In genomic region chr16:88347656-88348376, GRCh38 we compare ENCODE assay signal across 11 cellular contexts. TPM values are rescaled to one million over a fixed set of nuclear protein-coding genes. Genes with fewer than 3 reads are reported as not detected.
A peak's percentile ranks its signal among the peaks of the same experiment; 100 is the strongest.
DNase-seq lines count a peak whose midpoint lies in the region; ATAC-seq and TF ChIP-seq lines count a peak whose summit lies in the region.
"Had no signal": no experiment of that assay in that cellular context is flagged by ENCODE, and none has a peak within 500 bp of the region (broad histone marks: within the 10 kb centered on the region; RNA-seq: fewer than 3 reads in every experiment).

No MANE protein-coding gene starts in this region.

- H3K79me2 ChIP-seq in SK-N-SH (ENCODE audit: insufficient read depth), result no peaks in the 10 kb centered on the region
- no peaks in the 10 kb centered on the region for H3K79me2 ChIP-seq in H9 (ENCODE audit: insufficient read depth, low read length)

- no peaks in the 10 kb centered on the region for H3F3A ChIP-seq in SK-N-SH (replicated peaks; ENCODE audit: insufficient read depth)

- no peak overlapping the region for H4K8ac ChIP-seq in H9 (replicated peaks; ENCODE audit: insufficient read length, low read depth, low read length)

- peaks cover 11 to 14% of the 10 kb centered on the region in 2 experiments for H3K9me3 Mint-ChIP-seq in H9
- H3K9me3 Mint-ChIP-seq in activated T-helper 1 cell treated with anti-CD3 and anti-CD28 coated beads, Interleukin-12 subunit alpha, Interleukin-12 subunit beta, Interleukin-2, Interleukin-4 antibody, amounts not matched to agents 30 ng/mL and 10 ng/mL and 1 ng/mL, durations not matched to agents 14 hours and 24 hours and 36 hours, result no peaks in the 10 kb centered on the region
- peaks cover 0 to 6% (median 0%) of the 10 kb centered on the region in 9 donors for H3K9me3 Mint-ChIP-seq in naive thymus-derived CD8-positive, alpha-beta T cell

- ATAC-seq in SK-N-SH treated with all-trans-retinoic acid at 6 μM for 48 hours (no peak), GM21360 (IDR thresholded peaks at IDR 0.05; ENCODE audit: unreplicated experiment) (no peak)
- peak; percentile 63 to 75 for ATAC-seq in naive thymus-derived CD8-positive, alpha-beta T cell

- no peak overlapping the region for H3K56ac ChIP-seq in H9 (ENCODE audit: insufficient read length, low read depth, low read length)

- H3K23ac ChIP-seq in H9 (ENCODE audit: insufficient read length, low read depth, low read length), result no peak overlapping the region

- H2BK15ac ChIP-seq in H9 (ENCODE audit: low read depth, low read length), result no peak overlapping the region

- H2BK120ac ChIP-seq in H9 (ENCODE audit: low read depth, low read length, poor library complexity, severe bottlenecking), result no peak overlapping the region

- H3K4me2 ChIP-seq in SK-N-SH, result no peak overlapping the region
- no peak overlapping the region for H3K4me2 ChIP-seq in H9 (ENCODE audit: insufficient read depth, insufficient read length, low read length)
- H3K4me2 ChIP-seq: A549 had no signal

- H3K9me2 ChIP-seq in SK-N-SH, result no peaks in the 10 kb centered on the region

- no peak for TF ChIP-seq RAD21 in SK-N-SH (IDR thresholded peaks at IDR 0.05; ENCODE audit: low read length)

- CTCF ChIA-PET in SK-N-SH (lab: Yijun Ruan, JAX), result interaction anchor here (0.6 kb wide), 1 partner anchor 28 kb away, joined by 3 read pairs; no protein-coding TSS in a partner anchor

- H3K18ac ChIP-seq in H9 (ENCODE audit: insufficient read length, low read depth, low read length), result no peak overlapping the region

- no peak overlapping the region for H3K4ac ChIP-seq in H9 (ENCODE audit: low read depth, low read length)

- H2BK12ac ChIP-seq in H9 (ENCODE audit: insufficient read length, low read depth, low read length), result no peak overlapping the region

- no peak overlapping the region for H4K5ac ChIP-seq in H9 (ENCODE audit: insufficient read length, low read depth, low read length)

- H3K23me2 ChIP-seq in H9 (ENCODE audit: insufficient read length, low read depth, low read length, poor library complexity, severe bottlenecking), result no peaks in the 10 kb centered on the region

- no peak overlapping the region for H2AK5ac ChIP-seq in H9 (ENCODE audit: insufficient read length, low read length)

- no peaks in the 10 kb centered on the region for H3K9me3 ChIP-seq in SK-N-SH
- no peaks in the 10 kb centered on the region for H3K9me3 ChIP-seq in H9 (ENCODE audit: control insufficient read depth, low read depth, low read length)

- H3K4me3 ChIP-seq in SK-N-SH (ENCODE audit: low read depth in 2 of 2, low read length in 1 of 2), result no peak overlapping the region
- H3K4me3 ChIP-seq: A549 had no signal

- H4K91ac ChIP-seq in H9 (ENCODE audit: insufficient read length, low read depth, low read length), result no peak overlapping the region

- H3K27me3 ChIP-seq in SK-N-SH (ENCODE audit: insufficient read depth) (no peaks in the 10 kb centered on the region), H9 (ENCODE audit: insufficient read depth, low read length) (no peaks in the 10 kb centered on the region)

- no peak overlapping the region for H3K9ac ChIP-seq in SK-N-SH
- no peak overlapping the region for H3K9ac ChIP-seq in H9 (ENCODE audit: extremely low read depth, insufficient read length, low read length)

- peaks cover 0 to 7% (median 0%) of the 10 kb centered on the region in 3 experiments; a peak in 3 of 7 replicates for H3K36me3 Mint-ChIP-seq in H9 (ENCODE audit: insufficient read depth in 1 of 3, low read depth in 3 of 3)
- no peaks in the 10 kb centered on the region for H3K36me3 Mint-ChIP-seq in activated T-helper 1 cell treated with anti-CD3 and anti-CD28 coated beads, Interleukin-12 subunit alpha, Interleukin-12 subunit beta, Interleukin-2, Interleukin-4 antibody, amounts not matched to agents 30 ng/mL and 10 ng/mL and 1 ng/mL, durations not matched to agents 14 hours and 24 hours and 36 hours (ENCODE audit: low read depth)
- no peaks in the 10 kb centered on the region for H3K36me3 Mint-ChIP-seq in naive thymus-derived CD8-positive, alpha-beta T cell
- H3K36me3 Mint-ChIP-seq: type B pancreatic cell had no signal

- H4K20me1 ChIP-seq in SK-N-SH (ENCODE audit: insufficient read depth) (no peaks in the 10 kb centered on the region), H9 (ENCODE audit: control insufficient read depth, insufficient read depth, insufficient read length) (no peaks in the 10 kb centered on the region)

- H3K27ac ChIP-seq in SK-N-SH (ENCODE audit: low read depth in 2 of 2, low read length in 1 of 2) (no peak overlapping the region), H9 (ENCODE audit: insufficient read length, low read depth, low read length) (no peak overlapping the region)

- peaks cover 2 to 7% of the 10 kb centered on the region in 2 experiments; a peak in 2 of 4 replicates for H3K4me1 Mint-ChIP-seq in H9
- no peaks in the 10 kb centered on the region for H3K4me1 Mint-ChIP-seq in activated T-helper 1 cell treated with anti-CD3 and anti-CD28 coated beads, Interleukin-12 subunit alpha, Interleukin-12 subunit beta, Interleukin-2, Interleukin-4 antibody, amounts not matched to agents 30 ng/mL and 10 ng/mL and 1 ng/mL, durations not matched to agents 14 hours and 24 hours and 36 hours (ENCODE audit: low read depth)
- peaks cover 7 to 13% (median 8%) of the 10 kb centered on the region in 4 donors for H3K4me1 Mint-ChIP-seq in naive thymus-derived CD8-positive, alpha-beta T cell

- H3T11ph ChIP-seq in H9 (ENCODE audit: low read length), result no peak overlapping the region

- H2AFZ ChIP-seq in SK-N-SH (ENCODE audit: low read depth), result no peak overlapping the region
- H2AFZ ChIP-seq in H9 (ENCODE audit: low read length), result no peak overlapping the region

- no peaks in the 10 kb centered on the region for H3K36me3 ChIP-seq in SK-N-SH (replicated peaks in 1 of 2; ENCODE audit: control insufficient read depth in 1 of 2, insufficient read depth in 2 of 2, low read length in 1 of 2)

- no peak overlapping the region for H3K14ac ChIP-seq in H9 (ENCODE audit: insufficient read depth, low read length)

- POLR2A ChIA-PET in SK-N-SH (lab: Yijun Ruan, JAX), result no interaction called here
- POLR2A ChIA-PET in naive thymus-derived CD8-positive, alpha-beta T cell (lab: Charles Lee), result interaction anchor here (0.7 kb wide), 1 partner anchor 9 kb away, joined by 3 read pairs; no protein-coding TSS in a partner anchor

- DNase-seq in SK-N-SH (peak; percentile 20), H9 (no peak), cerebellar cortex (ENCODE audit: low spot score) (no peak), SKM-1 treated with dmso at 0.1 percent for 144 hours (lab: John Stamatoyannopoulos, UW; ENCODE audit: unreplicated experiment) (no peak)
- peak; percentile 12 for DNase-seq in activated T-helper 1 cell treated with anti-CD3 and anti-CD28 coated beads, Interleukin-12 subunit alpha, Interleukin-12 subunit beta, Interleukin-2, Interleukin-4 antibody, amounts not matched to agents 30 ng/mL and 10 ng/mL and 1 ng/mL, durations not matched to agents 14 hours and 24 hours and 36 hours (ENCODE audit: low spot score)
- DNase-seq in naive thymus-derived CD8-positive, alpha-beta T cell, result peak in 7 of 10 donors; percentile 9 to 67 (median 31)
- DNase-seq: NCI-H446 had no signal

- H3K27me3 Mint-ChIP-seq in H9 (ENCODE audit: low read depth), result peaks cover 6% of the 10 kb centered on the region
- H3K27me3 Mint-ChIP-seq in activated T-helper 1 cell treated with anti-CD3 and anti-CD28 coated beads, Interleukin-12 subunit alpha, Interleukin-12 subunit beta, Interleukin-2, Interleukin-4 antibody, amounts not matched to agents 30 ng/mL and 10 ng/mL and 1 ng/mL, durations not matched to agents 14 hours and 24 hours and 36 hours (ENCODE audit: insufficient read depth), result peaks cover 1% of the 10 kb centered on the region
- no peaks in the 10 kb centered on the region for H3K27me3 Mint-ChIP-seq in naive thymus-derived CD8-positive, alpha-beta T cell
- H3K27me3 Mint-ChIP-seq: type B pancreatic cell had no signal

- TF ChIP-seq EP300 in SK-N-SH (IDR thresholded peaks at IDR 0.05; ENCODE audit: borderline replicate concordance in 1 of 2, low read depth in 1 of 2, low read length in 1 of 2), result no peak

- H2BK5ac ChIP-seq in H9 (ENCODE audit: insufficient read length, low read length), result no peak overlapping the region

- H3K79me1 ChIP-seq in H9 (ENCODE audit: insufficient read depth, low read depth, low read length, poor library complexity, severe bottlenecking), result no peaks in the 10 kb centered on the region

- H3K27ac Mint-ChIP-seq in H9, result peak overlapping the region in 2 of 3 experiments; percentile 57 to 59; a peak in 1 of 7 replicates
- H3K27ac Mint-ChIP-seq in activated T-helper 1 cell treated with anti-CD3 and anti-CD28 coated beads, Interleukin-12 subunit alpha, Interleukin-12 subunit beta, Interleukin-2, Interleukin-4 antibody, amounts not matched to agents 30 ng/mL and 10 ng/mL and 1 ng/mL, durations not matched to agents 14 hours and 24 hours and 36 hours, result peak overlapping the region; percentile 29
- peak overlapping the region in 4 of 10 donors; percentile 11 to 84 (median 49) for H3K27ac Mint-ChIP-seq in naive thymus-derived CD8-positive, alpha-beta T cell
- H3K27ac Mint-ChIP-seq: type B pancreatic cell had no signal

- intact Hi-C loops in activated T-helper 1 cell treated with anti-CD3 and anti-CD28 coated beads, Interleukin-12 subunit alpha, Interleukin-12 subunit beta, Interleukin-2, Interleukin-4 antibody, amounts not matched to agents 30 ng/mL and 10 ng/mL and 1 ng/mL, durations not matched to agents 14 hours and 24 hours and 36 hours (cut with micrococcal nuclease), result no loop called here

- no peak for TF ChIP-seq CTCF in SK-N-SH (IDR thresholded peaks at IDR 0.05)
- no peak for TF ChIP-seq CTCF in H9 (conservative IDR thresholded peaks at IDR 0.05)

- H3K4me3 Mint-ChIP-seq in H9, result no peak overlapping the region
- H3K4me3 Mint-ChIP-seq in activated T-helper 1 cell treated with anti-CD3 and anti-CD28 coated beads, Interleukin-12 subunit alpha, Interleukin-12 subunit beta, Interleukin-2, Interleukin-4 antibody, amounts not matched to agents 30 ng/mL and 10 ng/mL and 1 ng/mL, durations not matched to agents 14 hours and 24 hours and 36 hours, result no peak overlapping the region
- H3K4me3 Mint-ChIP-seq in naive thymus-derived CD8-positive, alpha-beta T cell, result peak overlapping the region in 2 of 10 donors; percentile 12 to 41
- H3K4me3 Mint-ChIP-seq: type B pancreatic cell had no signal

- WGBS in SK-N-SH (ENCODE audit: low lambda C conversion rate), result 83% methylated on average over 10 of the region's 21 CpGs
- WGBS in H9 (ENCODE audit: extremely low coverage, insufficient read length, low lambda C conversion rate), result no CpG with 5 or more reads among the region's 21 CpGs

- no peak overlapping the region for H2BK20ac ChIP-seq in H9 (ENCODE audit: low read depth, low read length, poor library complexity, severe bottlenecking)

- H3K4me1 ChIP-seq in SK-N-SH (ENCODE audit: control insufficient read depth in 1 of 2, insufficient read depth in 2 of 2, low read depth in 1 of 2, low read length in 1 of 2) (no peaks in the 10 kb centered on the region; a peak in 1 of 4 replicates), H9 (ENCODE audit: insufficient read depth, low read length) (no peaks in the 10 kb centered on the region)

RNA-seq across cellular contexts. Expression of gene ZNF469, which starts 34.9 kb away (rescaled TPM):
- 0.24 and 0.56 TPM in 2 replicates for polyA plus RNA-seq in SK-N-SH (2012; rRNA removed)
- polyA plus RNA-seq in SK-N-SH (2012; cell fraction: cytosol; rRNA removed), result 0.19 and 0.34 TPM in 2 replicates
- polyA plus RNA-seq in SK-N-SH (2012; cell fraction: nucleus; rRNA removed), result 1.3 and 1.7 TPM in 2 replicates
- 4.4 TPM in 2 replicates for total RNA-seq in H9 (2021)
- total RNA-seq in activated T-helper 1 cell treated with anti-CD3 and anti-CD28 coated beads, Interleukin-12 subunit alpha, Interleukin-12 subunit beta, Interleukin-2, Interleukin-4 antibody, amounts not matched to agents 30 ng/mL and 10 ng/mL and 1 ng/mL, durations not matched to agents 14 hours and 24 hours and 36 hours, result 0.57 and 0.59 TPM in 2 replicates
- total RNA-seq in naive thymus-derived CD8-positive, alpha-beta T cell, result 1 to 10 TPM; 2.0 to 2.1 TPM
- polyA plus RNA-seq in naive thymus-derived CD8-positive, alpha-beta T cell, result under 1 TPM; 0.01 to 0.10 (median 0.09) TPM

Comparison
In these comparisons a context has a peak if more than half of its experiments do, and no peak if none do; other contexts are left out.
1. DNase-seq: peak in SK-N-SH (single experiment), activated T-helper 1 cell treated with anti-CD3 and anti-CD28 coated beads, Interleukin-12 subunit alpha, Interleukin-12 subunit beta, Interleukin-2, Interleukin-4 antibody, amounts not matched to agents 30 ng/mL and 10 ng/mL and 1 ng/mL, durations not matched to agents 14 hours and 24 hours and 36 hours (single experiment) and naive thymus-derived CD8-positive, alpha-beta T cell (7 of 10); none in H9 (single experiment), cerebellar cortex (single experiment) and SKM-1 treated with dmso at 0.1 percent for 144 hours (single experiment).
2. ATAC-seq: peak in naive thymus-derived CD8-positive, alpha-beta T cell (2 of 2); none in SK-N-SH treated with all-trans-retinoic acid at 6 μM for 48 hours (single experiment) and GM21360 (single experiment).